Comparison of ENCODE assay signal across 8 cellular contexts in the genomic region with DNA sequence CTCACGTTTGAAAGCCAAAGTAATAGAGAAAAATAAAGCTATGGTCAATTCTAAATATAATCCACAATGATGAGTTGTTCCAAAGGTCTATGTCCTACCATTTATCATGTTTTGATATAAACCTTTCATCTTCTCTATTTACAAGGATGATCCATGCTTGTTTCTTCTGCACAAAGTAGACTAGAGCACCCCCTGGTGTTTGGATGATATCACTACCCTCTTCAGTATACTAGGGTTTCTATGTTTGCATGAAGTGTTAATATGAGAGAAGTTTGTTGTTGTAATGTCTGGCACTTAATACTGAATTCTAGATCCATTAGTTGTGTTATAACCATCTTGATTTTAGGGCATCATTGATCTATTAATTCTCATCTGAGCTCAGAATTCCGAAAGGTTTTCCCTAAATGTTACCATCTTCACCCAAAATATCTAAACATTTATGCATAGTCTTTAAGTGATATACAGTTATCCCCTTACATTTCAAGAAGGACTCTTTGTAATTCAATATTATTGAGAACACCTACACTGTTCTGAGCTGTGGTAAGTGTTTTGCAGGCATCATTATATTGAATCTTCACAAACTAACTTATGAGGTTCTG. TPM values are rescaled to one million over a fixed set of nuclear protein-coding genes. Genes with fewer than 3 reads are reported as not detected.
A peak's percentile ranks its signal among the peaks of the same experiment; 100 is the strongest.
DNase-seq lines count a peak whose midpoint lies in the region; TF ChIP-seq lines count a peak whose summit lies in the region.

No MANE protein-coding gene starts in this region.

- WGBS in testis, 2 donors, result 47 to 50% methylated on average over 2 of the region's 2 CpGs
- WGBS in esophagus muscularis mucosa, result 27% methylated on average over 2 of the region's 2 CpGs

- TF ChIP-seq POLR2A in Peyer's patch (IDR thresholded peaks at IDR 0.05), result no peak
- TF ChIP-seq POLR2A in testis (IDR thresholded peaks at IDR 0.05), result no peak
- no peak for TF ChIP-seq POLR2A in esophagus muscularis mucosa (IDR thresholded peaks at IDR 0.05; ENCODE audit: low read depth)

- TF ChIP-seq CTCF in GM12864 (IDR thresholded peaks at IDR 0.05; ENCODE audit: low read depth, low read length, missing control alignments) (peak; percentile 41), Peyer's patch (IDR thresholded peaks at IDR 0.05) (peak in 4 of 6 experiments; percentile 39 to 69 (median 52)), testis (IDR thresholded peaks at IDR 0.05) (peak in 2 of 3 experiments; percentile 14 to 36), esophagus muscularis mucosa (IDR thresholded peaks at IDR 0.05) (no peak), right atrium auricular region (IDR thresholded peaks at IDR 0.05) (peak in 1 of 2 donors; percentile 63)

- H3K4me1 ChIP-seq in Peyer's patch, result no peaks in the 10 kb centered on the region
- no peaks in the 10 kb centered on the region for H3K4me1 ChIP-seq in testis
- H3K4me1 ChIP-seq in esophagus muscularis mucosa, result no peaks in the 10 kb centered on the region
- H3K4me1 ChIP-seq in right atrium auricular region, result no peaks in the 10 kb centered on the region

- no peak for TF ChIP-seq EP300 in esophagus muscularis mucosa (IDR thresholded peaks at IDR 0.05)

- H3K4me3 ChIP-seq in GM12864 (ENCODE audit: low read depth, low read length), result no peak overlapping the region
- H3K4me3 ChIP-seq in Peyer's patch, result no peak overlapping the region
- H3K4me3 ChIP-seq in testis, result no peak overlapping the region
- no peak overlapping the region for H3K4me3 ChIP-seq in esophagus muscularis mucosa
- H3K4me3 ChIP-seq in right atrium auricular region, result no peak overlapping the region

- intact Hi-C loops in testis (cut with DNase I; ENCODE audit: low total_unique reads), result no loop called here
- intact Hi-C loops in esophagus muscularis mucosa (cut with DNase I), result no loop called here

- no peaks in the 10 kb centered on the region for H3K36me3 ChIP-seq in Peyer's patch
- H3K36me3 ChIP-seq in testis (ENCODE audit: low read depth, missing control alignments), result no peaks in the 10 kb centered on the region
- H3K36me3 ChIP-seq in esophagus muscularis mucosa, result no peaks in the 10 kb centered on the region
- H3K36me3 ChIP-seq in right atrium auricular region, result no peaks in the 10 kb centered on the region

- no peaks in the 10 kb centered on the region for H3K27me3 ChIP-seq in Peyer's patch
- H3K27me3 ChIP-seq in testis, result no peaks in the 10 kb centered on the region
- no peaks in the 10 kb centered on the region for H3K27me3 ChIP-seq in esophagus muscularis mucosa
- no peaks in the 10 kb centered on the region for H3K27me3 ChIP-seq in right atrium auricular region

- H3K9me3 ChIP-seq in Peyer's patch (no peaks in the 10 kb centered on the region), testis (no peaks in the 10 kb centered on the region), esophagus muscularis mucosa (no peaks in the 10 kb centered on the region), right atrium auricular region (no peaks in the 10 kb centered on the region)

- H3K27ac ChIP-seq in Peyer's patch (no peak overlapping the region), testis (no peak overlapping the region), esophagus muscularis mucosa (replicated peaks in 1 of 4) (no peak overlapping the region), right atrium auricular region (no peak overlapping the region)

- no peak for DNase-seq in GM12864 (ENCODE audit: low read depth)
- DNase-seq in HuH-7 (ENCODE audit: low spot score), result peak; percentile 7
- no peak for DNase-seq in Peyer's patch
- DNase-seq in fibroblast of peridontal ligament (ENCODE audit: extremely low read depth), result peak; percentile 0
- peak; percentile 42 for DNase-seq in testis
- DNase-seq in activated gamma-delta T cell treated with Interleukin-2 at 50 U/mL for 16 hours, result no peak
- no peak for DNase-seq in esophagus muscularis mucosa (ENCODE audit: extremely low spot score)
- DNase-seq in right atrium auricular region (ENCODE audit: low spot score), result no peak

RNA-seq across cellular contexts. Expression of gene CLDN8, which starts 21.1 kb away (rescaled TPM):
- total RNA-seq in Peyer's patch (1 to 10 TPM in 3 of 4 donors, not detected in 1; 1.5 to 2.8 (median 1.6) TPM), testis (not detected), esophagus muscularis mucosa (not detected), right atrium auricular region (not detected)
- polyA plus RNA-seq in testis (ENCODE audit: insufficient read depth, low read depth, low replicate concordance), result not detected

RNA-seq across cellular contexts. Expression of gene CLDN17, which starts 28.2 kb away (rescaled TPM):
- total RNA-seq in Peyer's patch (not detected), testis (not detected), esophagus muscularis mucosa (not detected), right atrium auricular region (not detected)
- polyA plus RNA-seq in testis (ENCODE audit: insufficient read depth, low read depth, low replicate concordance), result 0.46 TPM

Comparison
In these comparisons a context has a peak if more than half of its experiments do, and no peak if none do; other contexts are left out.
1. DNase-seq: peak in HuH-7 (single experiment), fibroblast of peridontal ligament (single experiment) and testis (single experiment); none in GM12864 (single experiment), Peyer's patch (0 of 3), activated gamma-delta T cell treated with Interleukin-2 at 50 U/mL for 16 hours (single experiment), esophagus muscularis mucosa (single experiment) and right atrium auricular region (single experiment).
2. CTCF ChIP-seq: peak in GM12864 (single experiment), Peyer's patch (4 of 6) and testis (2 of 3); none in esophagus muscularis mucosa (0 of 3).